Comparison of ENCODE assay signal across 18 cellular contexts in genomic region chr3:126910231-126910630, GRCh38.
A peak's percentile ranks its signal among the peaks of the same experiment; 100 is the strongest.
DNase-seq lines count a peak whose midpoint lies in the region; ATAC-seq and TF ChIP-seq lines count a peak whose summit lies in the region.
"Had no signal": no experiment of that assay in that cellular context is flagged by ENCODE, and none has a peak within 500 bp of the region (broad histone marks: within the 10 kb centered on the region; RNA-seq: fewer than 3 reads in every experiment).

No MANE protein-coding gene starts in this region.

- peak overlapping the region; percentile 72 for H3K27ac Mint-ChIP-seq in activated CD4-positive, alpha-beta T cell treated with anti-CD3 and anti-CD28 coated beads, Interleukin-2, amount 10 ng/mL, durations not matched to agents 24 days and 14 days
- H3K27ac Mint-ChIP-seq in activated T-helper 17 cell treated with anti-CD3 and anti-CD28 coated beads, Interleukin-2, amount 50 U/mL, for 72 hours: peak overlapping the region; percentile 84
- H3K27ac Mint-ChIP-seq in natural killer cell: peak overlapping the region; percentile 89 to 95
- no peak overlapping the region for H3K27ac Mint-ChIP-seq in activated CD8-positive, alpha-beta T cell treated with anti-CD3 and anti-CD28 coated beads, Interleukin-2, amount 10 ng/mL, durations not matched to agents 7 days and 5 days
- H3K27ac Mint-ChIP-seq: activated CD4-positive, alpha-beta T cell treated with anti-CD3 and anti-CD28 coated beads for 36 hours; nephron had no signal

- H3K4me3 ChIP-seq in IMR-90 (ENCODE audit: insufficient read depth, low read depth, low read length): no peak overlapping the region
- H3K4me3 ChIP-seq: colonic mucosa, upper lobe of left lung had no signal

- no peak overlapping the region for H4K5ac ChIP-seq in IMR-90 (ENCODE audit: low read depth, low read length)

- intact Hi-C loops in activated CD4-positive, alpha-beta T cell treated with anti-CD3 and anti-CD28 coated beads, Interleukin-2, amount 10 ng/mL, durations not matched to agents 24 days and 14 days (cut with micrococcal nuclease): no loop called here
- intact Hi-C loops in IMR-90 (cut with micrococcal nuclease) (no loop called here), natural killer cell (cut with micrococcal nuclease) (loop anchor here (2.0 kb wide), 1 partner anchor 297 kb away; no protein-coding TSS in a partner anchor)

- peaks cover 11% of the 10 kb centered on the region for H3K36me3 Mint-ChIP-seq in activated CD4-positive, alpha-beta T cell treated with anti-CD3 and anti-CD28 coated beads, Interleukin-2, amount 10 ng/mL, durations not matched to agents 24 days and 14 days (ENCODE audit: low read depth)
- peaks cover under 1% of the 10 kb centered on the region for H3K36me3 Mint-ChIP-seq in activated T-helper 17 cell treated with anti-CD3 and anti-CD28 coated beads, Interleukin-2, amount 50 U/mL, for 72 hours (ENCODE audit: low read depth)
- H3K36me3 Mint-ChIP-seq in natural killer cell: peaks cover 6% of the 10 kb centered on the region
- H3K36me3 Mint-ChIP-seq in activated CD8-positive, alpha-beta T cell treated with anti-CD3 and anti-CD28 coated beads, Interleukin-2, amount 10 ng/mL, durations not matched to agents 7 days and 5 days (ENCODE audit: low read depth): peaks cover 18% of the 10 kb centered on the region

- no peaks in the 10 kb centered on the region for H3K27me3 ChIP-seq in IMR-90 (ENCODE audit: control insufficient read depth, insufficient read depth, low read length)
- H3K27me3 ChIP-seq: colonic mucosa, upper lobe of left lung had no signal

- no peak overlapping the region for H4K8ac ChIP-seq in IMR-90 (ENCODE audit: low read depth in 2 of 2, low read length in 2 of 2)

- no peak overlapping the region for H3K27ac ChIP-seq in IMR-90 (ENCODE audit: insufficient read depth, low read length)

- H3K4me2 ChIP-seq in IMR-90 (ENCODE audit: low read depth, low read length): no peak overlapping the region

- no peak overlapping the region for H3K4me3 Mint-ChIP-seq in activated CD4-positive, alpha-beta T cell treated with anti-CD3 and anti-CD28 coated beads, Interleukin-2, amount 10 ng/mL, durations not matched to agents 24 days and 14 days
- H3K4me3 Mint-ChIP-seq in activated T-helper 17 cell treated with anti-CD3 and anti-CD28 coated beads, Interleukin-2, amount 50 U/mL, for 72 hours: peak overlapping the region; percentile 70
- H3K4me3 Mint-ChIP-seq in natural killer cell: peak overlapping the region; percentile 6
- no peak overlapping the region for H3K4me3 Mint-ChIP-seq in activated CD8-positive, alpha-beta T cell treated with anti-CD3 and anti-CD28 coated beads, Interleukin-2, amount 10 ng/mL, durations not matched to agents 7 days and 5 days
- H3K4me3 Mint-ChIP-seq: activated CD4-positive, alpha-beta T cell treated with anti-CD3 and anti-CD28 coated beads for 36 hours; H9; nephron had no signal

- H3K4me1 Mint-ChIP-seq in activated CD4-positive, alpha-beta T cell treated with anti-CD3 and anti-CD28 coated beads, Interleukin-2, amount 10 ng/mL, durations not matched to agents 24 days and 14 days: peaks cover 44% of the 10 kb centered on the region
- peaks cover 35% of the 10 kb centered on the region for H3K4me1 Mint-ChIP-seq in activated T-helper 17 cell treated with anti-CD3 and anti-CD28 coated beads, Interleukin-2, amount 50 U/mL, for 72 hours
- H3K4me1 Mint-ChIP-seq in natural killer cell: peaks cover 48 to 49% of the 10 kb centered on the region in 2 donors
- peaks cover 62% of the 10 kb centered on the region for H3K4me1 Mint-ChIP-seq in activated CD8-positive, alpha-beta T cell treated with anti-CD3 and anti-CD28 coated beads, Interleukin-2, amount 10 ng/mL, durations not matched to agents 7 days and 5 days (ENCODE audit: low read depth)

- CTCF ChIA-PET in IMR-90 (lab: Yijun Ruan, JAX): interaction anchor here (0.6 to 1.0 kb wide), 2 partner anchors 54 to 398 kb away, joined by 3 to 4 read pairs; no protein-coding TSS in a partner anchor
- CTCF ChIA-PET in activated CD8-positive, alpha-beta T cell treated with anti-CD3 and anti-CD28 coated beads, Interleukin-2, amount 10 ng/mL, durations not matched to agents 7 days and 5 days (lab: Charles Lee): interaction anchor here (1.3 kb wide), 1 partner anchor 23 kb away, joined by 3 read pairs; no protein-coding TSS in a partner anchor

- peaks cover 9% of the 10 kb centered on the region for H3K9me3 Mint-ChIP-seq in activated CD4-positive, alpha-beta T cell treated with anti-CD3 and anti-CD28 coated beads, Interleukin-2, amount 10 ng/mL, durations not matched to agents 24 days and 14 days
- H3K9me3 Mint-ChIP-seq in activated T-helper 17 cell treated with anti-CD3 and anti-CD28 coated beads, Interleukin-2, amount 50 U/mL, for 72 hours: no peaks in the 10 kb centered on the region
- peaks cover 0 to 2% of the 10 kb centered on the region in 2 donors for H3K9me3 Mint-ChIP-seq in natural killer cell
- no peaks in the 10 kb centered on the region for H3K9me3 Mint-ChIP-seq in activated CD8-positive, alpha-beta T cell treated with anti-CD3 and anti-CD28 coated beads, Interleukin-2, amount 10 ng/mL, durations not matched to agents 7 days and 5 days (ENCODE audit: insufficient read depth)
- H3K9me3 Mint-ChIP-seq: H9, nephron had no signal

- no peak for DNase-seq in activated CD4-positive, alpha-beta T cell treated with anti-CD3 and anti-CD28 coated beads, Interleukin-2, amount 10 ng/mL, durations not matched to agents 24 days and 14 days
- DNase-seq in activated CD4-positive, alpha-beta T cell treated with anti-CD3 and anti-CD28 coated beads for 1 hour: no peak
- DNase-seq in IMR-90 (no peak), natural killer cell (no peak), NCI-H1048 (lab: John Stamatoyannopoulos, UW) (no peak)
- no peak for DNase-seq in activated CD8-positive, alpha-beta T cell treated with anti-CD3 and anti-CD28 coated beads, Interleukin-2, amount 10 ng/mL, durations not matched to agents 7 days and 5 days
- DNase-seq: activated CD4-positive, alpha-beta T cell treated with anti-CD3 and anti-CD28 coated beads for 36 hours; activated effector memory CD4-positive, alpha-beta T cell treated with Interleukin-2 at 50 U/mL for 16 hours; colonic mucosa; EL; H9; kidney glomerular epithelial cell; NCI-H526; upper lobe of left lung had no signal

- WGBS in IMR-90 (ENCODE audit: extremely low coverage in 2 of 2, insufficient read length in 1 of 2), 2 experiments: 100% methylated on average over 3 of the region's 3 CpGs; no CpG with 5 or more reads in 1 of the 2 experiments

- TF ChIP-seq CTCF in IMR-90 (conservative IDR thresholded peaks at IDR 0.05; ENCODE audit: low read depth, low read length) (no peak), natural killer cell (IDR thresholded peaks at IDR 0.05) (no peak)

- dilution Hi-C loops in IMR-90 (cut with HindIII; ENCODE audit: low sequenced_read_pairs, unreplicated experiment): no loop called here

- H2BK20ac ChIP-seq in IMR-90 (ENCODE audit: low read depth, low read length): no peak overlapping the region

- no peaks in the 10 kb centered on the region for H3K9me3 ChIP-seq in IMR-90 (ENCODE audit: control insufficient read depth, insufficient read depth, low read length)
- H3K9me3 ChIP-seq: colonic mucosa, upper lobe of left lung had no signal

- H3K9ac ChIP-seq in IMR-90 (ENCODE audit: low read depth, low read length): no peak overlapping the region

- in situ Hi-C loops in IMR-90 (cut with MboI; ENCODE audit: low sequenced_read_pairs): no loop called here

- no peak overlapping the region for H3K18ac ChIP-seq in IMR-90 (ENCODE audit: low read depth, low read length)

- H2AK5ac ChIP-seq in IMR-90 (ENCODE audit: low read depth, low read length): no peak overlapping the region

- no peak overlapping the region for H3K56ac ChIP-seq in IMR-90 (ENCODE audit: extremely low read depth, insufficient read depth, low read length)

- H3K9me1 ChIP-seq in IMR-90 (ENCODE audit: insufficient read depth, low read length): peaks cover 21% of the 10 kb centered on the region

- H3K23ac ChIP-seq in IMR-90 (ENCODE audit: low read depth, low read length): no peak overlapping the region

- peak overlapping the region; percentile 34 for H2BK5ac ChIP-seq in IMR-90 (ENCODE audit: low read depth, low read length, poor library complexity, severe bottlenecking)

- H2AFZ ChIP-seq in IMR-90 (replicated peaks; ENCODE audit: low read length, poor library complexity): no peak overlapping the region

- H3K14ac ChIP-seq in IMR-90 (replicated peaks; ENCODE audit: low read depth, low read length): no peak overlapping the region

- H3K36me3 ChIP-seq in IMR-90 (ENCODE audit: control insufficient read depth, insufficient read depth, low read length): no peaks in the 10 kb centered on the region
- H3K36me3 ChIP-seq: colonic mucosa, upper lobe of left lung had no signal

- H3K4me1 ChIP-seq in IMR-90 (ENCODE audit: control insufficient read depth, insufficient read depth, low read length): peaks cover 6% of the 10 kb centered on the region; the same call in 1 of the 2 replicates

- no peak for TF ChIP-seq RAD21 in IMR-90 (IDR thresholded peaks at IDR 0.05; ENCODE audit: low read length)

- H2AK9ac ChIP-seq in IMR-90 (replicated peaks; ENCODE audit: low read depth, low read length, poor library complexity): no peak overlapping the region

- H2BK120ac ChIP-seq in IMR-90 (ENCODE audit: low read depth, low read length): peak overlapping the region; percentile 33; the same call in 1 of the 2 replicates

- POLR2A ChIA-PET in IMR-90 (lab: Charles Lee; ENCODE audit: unreplicated experiment): no interaction called here
- POLR2A ChIA-PET in activated CD8-positive, alpha-beta T cell treated with anti-CD3 and anti-CD28 coated beads, Interleukin-2, amount 10 ng/mL, durations not matched to agents 7 days and 5 days (lab: Charles Lee): no interaction called here

- no TSS peak for BruUV-seq in IMR-90 (replicated peaks; lab: Mats Ljungman, UMichigan)

- no peak overlapping the region for H4K91ac ChIP-seq in IMR-90 (ENCODE audit: insufficient read depth, low read depth, low read length)

- no peak overlapping the region; the same call in 1 of the 2 replicates for H3K4ac ChIP-seq in IMR-90 (ENCODE audit: low read depth, low read length)

- H3K79me1 ChIP-seq in IMR-90 (ENCODE audit: low read depth in 1 of 2, low read length in 2 of 2): peaks cover 0 to 11% of the 10 kb centered on the region in 2 experiments; a peak in 2 of 4 replicates

- no peaks in the 10 kb centered on the region for H3K27me3 Mint-ChIP-seq in activated CD4-positive, alpha-beta T cell treated with anti-CD3 and anti-CD28 coated beads, Interleukin-2, amount 10 ng/mL, durations not matched to agents 24 days and 14 days
- no peaks in the 10 kb centered on the region for H3K27me3 Mint-ChIP-seq in activated T-helper 17 cell treated with anti-CD3 and anti-CD28 coated beads, Interleukin-2, amount 50 U/mL, for 72 hours
- H3K27me3 Mint-ChIP-seq in natural killer cell (ENCODE audit: low read depth in 2 of 2): peaks cover 26 to 33% of the 10 kb centered on the region in 2 donors
- peaks cover 16% of the 10 kb centered on the region for H3K27me3 Mint-ChIP-seq in activated CD8-positive, alpha-beta T cell treated with anti-CD3 and anti-CD28 coated beads, Interleukin-2, amount 10 ng/mL, durations not matched to agents 7 days and 5 days (ENCODE audit: low read depth)
- H3K27me3 Mint-ChIP-seq: activated CD4-positive, alpha-beta T cell treated with anti-CD3 and anti-CD28 coated beads for 36 hours had no signal

- no peaks in the 10 kb centered on the region for H4K20me1 ChIP-seq in IMR-90 (ENCODE audit: insufficient read depth, low read length)

- H2BK15ac ChIP-seq in IMR-90 (ENCODE audit: low read depth, low read length): no peak overlapping the region

- ATAC-seq in IMR-90 (ENCODE audit: low read depth): no peak
- ATAC-seq in activated T-helper 17 cell treated with anti-CD3 and anti-CD28 coated beads, Interleukin-2, amount 50 U/mL, for 72 hours (replicated peaks): no peak
- no peak for ATAC-seq in natural killer cell
- no peak for ATAC-seq in GM18861 (IDR thresholded peaks at IDR 0.05; ENCODE audit: unreplicated experiment)
- ATAC-seq in activated CD8-positive, alpha-beta T cell treated with anti-CD3 and anti-CD28 coated beads, Interleukin-2, amount 10 ng/mL, durations not matched to agents 7 days and 5 days: no peak
- ATAC-seq: activated CD4-positive, alpha-beta T cell treated with anti-CD3 and anti-CD28 coated beads for 36 hours; sciatic nerve had no signal

- no peak for TF ChIP-seq POLR2A in IMR-90 (IDR thresholded peaks at IDR 0.05; ENCODE audit: low read depth, low read length)

Comparison
In these comparisons a context has a peak if more than half of its experiments do, and no peak if none do; other contexts are left out.
1. H3K4me3 Mint-ChIP-seq: peak in activated T-helper 17 cell treated with anti-CD3 and anti-CD28 coated beads, Interleukin-2, amount 50 U/mL, for 72 hours (single experiment) and natural killer cell (single experiment); none in activated CD4-positive, alpha-beta T cell treated with anti-CD3 and anti-CD28 coated beads, Interleukin-2, amount 10 ng/mL, durations not matched to agents 24 days and 14 days (single experiment) and activated CD8-positive, alpha-beta T cell treated with anti-CD3 and anti-CD28 coated beads, Interleukin-2, amount 10 ng/mL, durations not matched to agents 7 days and 5 days (single experiment).